ENCODE assay signal across 14 cellular contexts in the genomic region with DNA sequence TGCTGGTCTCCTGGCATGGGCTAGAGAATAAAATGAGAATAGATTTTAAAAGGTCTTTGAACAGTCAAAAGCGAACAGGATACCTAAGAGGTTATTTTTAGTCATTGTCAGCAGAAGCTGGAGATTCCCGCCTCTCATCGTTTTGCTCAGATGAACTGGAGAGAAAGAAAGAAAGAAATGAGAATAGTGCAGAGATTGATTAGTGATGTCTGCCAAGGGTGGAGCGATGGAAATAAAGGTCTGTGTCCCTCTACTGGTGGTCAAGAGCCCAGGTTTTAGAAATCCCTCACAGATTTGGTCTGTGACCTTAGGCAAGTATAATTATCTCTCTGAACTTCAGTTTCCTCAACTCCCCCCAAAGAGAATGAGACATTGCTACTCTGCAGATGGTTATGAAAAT. TPM values are rescaled to one million over a fixed set of nuclear protein-coding genes. Genes with fewer than 3 reads are reported as not detected.
A peak's percentile ranks its signal among the peaks of the same experiment; 100 is the strongest.
DNase-seq lines count a peak whose midpoint lies in the region; ATAC-seq and TF ChIP-seq lines count a peak whose summit lies in the region.
"Had no signal": no experiment of that assay in that cellular context is flagged by ENCODE, and none has a peak within 500 bp of the region (broad histone marks: within the 10 kb centered on the region; RNA-seq: fewer than 3 reads in every experiment).

No MANE protein-coding gene starts in this region.

- H3K9me1 ChIP-seq in IMR-90 (ENCODE audit: insufficient read depth, low read length), result 0 out of 2 replicates have a peak, but pooled peaks cover 2% of the 10 kb centered on the region

- H2BK20ac ChIP-seq in IMR-90 (ENCODE audit: low read depth, low read length), result no peak overlapping the region

- no peak for TF ChIP-seq POLR2A in IMR-90 (IDR thresholded peaks at IDR 0.05; ENCODE audit: low read depth, low read length)
- no peak for TF ChIP-seq POLR2A in vagina (IDR thresholded peaks at IDR 0.05)

- H2BK15ac ChIP-seq in IMR-90 (ENCODE audit: low read depth, low read length), result no peak overlapping the region

- H2BK5ac ChIP-seq in IMR-90 (ENCODE audit: low read depth, low read length, poor library complexity, severe bottlenecking), result no peak overlapping the region

- TF ChIP-seq CTCF in IMR-90 (conservative IDR thresholded peaks at IDR 0.05; ENCODE audit: low read depth, low read length) (no peak), fibroblast of villous mesenchyme (IDR thresholded peaks at IDR 0.05; ENCODE audit: insufficient read depth, low read depth, low read length) (no peak), vagina (IDR thresholded peaks at IDR 0.05) (no peak), RWPE1 (conservative IDR thresholded peaks at IDR 0.05; ENCODE audit: low read depth) (no peak)

- H3K4ac ChIP-seq in IMR-90 (ENCODE audit: low read depth, low read length), result no peak overlapping the region

- dilution Hi-C loops in IMR-90 (cut with HindIII; ENCODE audit: low sequenced_read_pairs, unreplicated experiment), result no loop called here

- intact Hi-C loops in IMR-90 (cut with micrococcal nuclease), result no loop called here
- intact Hi-C loops in vagina (cut with DNase I), result no loop called here
- intact Hi-C loops in aorta (cut with DNase I), result no loop called here

- H2AK9ac ChIP-seq in IMR-90 (replicated peaks; ENCODE audit: low read depth, low read length, poor library complexity), result no peak overlapping the region

- H3K23ac ChIP-seq in IMR-90 (ENCODE audit: low read depth, low read length), result no peak overlapping the region

- no peaks in the 10 kb centered on the region for H3K79me1 ChIP-seq in IMR-90 (ENCODE audit: low read depth in 1 of 2, low read length in 2 of 2)

- H3K27me3 ChIP-seq in IMR-90 (ENCODE audit: control insufficient read depth, insufficient read depth, low read length), result peaks cover 19% of the 10 kb centered on the region
- H3K27me3 ChIP-seq in vagina, result no peaks in the 10 kb centered on the region
- no peaks in the 10 kb centered on the region for H3K27me3 ChIP-seq in aorta (ENCODE audit: control insufficient read depth in 1 of 2, insufficient read depth in 2 of 2, low read length in 1 of 2)

- DNase-seq in Caki2 (ENCODE audit: low read depth) (peak; percentile 37), IMR-90 (peak; percentile 16), RPMI8226 (peak; percentile 80), fibroblast of villous mesenchyme (ENCODE audit: low read depth) (peak; percentile 8), vagina (ENCODE audit: extremely low spot score in 2 of 2) (no peak), RWPE1 (ENCODE audit: low spot score) (no peak), aorta (no peak)
- DNase-seq: heart left ventricle; stimulated activated CD4-positive, alpha-beta T cell treated with anti-CD3 and anti-CD28 coated beads, Interleukin-2, amount 100 ng/mL, for 24 hours had no signal

- POLR2A ChIA-PET in IMR-90 (lab: Charles Lee; ENCODE audit: unreplicated experiment) (no interaction called here), RWPE1 (lab: Yijun Ruan, JAX; ENCODE audit: low non-redundant PET) (no interaction called here)

- peaks cover 6% of the 10 kb centered on the region; the same call in 1 of the 2 replicates for H4K20me1 ChIP-seq in IMR-90 (ENCODE audit: insufficient read depth, low read length)

- H3K4me3 ChIP-seq in IMR-90 (ENCODE audit: insufficient read depth, low read depth, low read length) (no peak overlapping the region), fibroblast of villous mesenchyme (ENCODE audit: low read depth, low read length) (no peak overlapping the region), vagina (no peak overlapping the region), aorta (ENCODE audit: low read length in 2 of 2) (no peak overlapping the region)
- H3K4me3 ChIP-seq: cardiac muscle cell, heart left ventricle, SJSA1, thoracic aorta had no signal

- ATAC-seq in IMR-90 (ENCODE audit: low read depth) (no peak), aorta (ENCODE audit: low FRiP score) (no peak), GM21423 (IDR thresholded peaks at IDR 0.05; ENCODE audit: unreplicated experiment) (no peak)
- ATAC-seq: heart left ventricle had no signal

- WGBS in IMR-90 (ENCODE audit: extremely low coverage in 2 of 2, insufficient read length in 1 of 2), 2 experiments, result 67% methylated on average over 1 of the region's 4 CpGs; no CpG with 5 or more reads in 1 of the 2 experiments
- 66 to 67% methylated on average over 4 of the region's 4 CpGs for WGBS in aorta, 2 donors

- H3K27ac ChIP-seq in IMR-90 (ENCODE audit: insufficient read depth, low read length) (no peak overlapping the region), vagina (no peak overlapping the region), RWPE1 (no peak overlapping the region), aorta (ENCODE audit: low read depth in 1 of 2, low read length in 2 of 2) (no peak overlapping the region)
- H3K27ac ChIP-seq: cardiac muscle cell, heart left ventricle, SJSA1, thoracic aorta had no signal

- in situ Hi-C loops in Caki2 (cut with HindIII; ENCODE audit: low pct_unique_long_range_greater_than_20kb, low sequenced_read_pairs) (no loop called here), IMR-90 (cut with MboI; ENCODE audit: low sequenced_read_pairs) (no loop called here)

- BruUV-seq in IMR-90 (replicated peaks; lab: Mats Ljungman, UMichigan), result no TSS peak

- H3K4me1 ChIP-seq in IMR-90 (ENCODE audit: control insufficient read depth, insufficient read depth, low read length), result no peaks in the 10 kb centered on the region
- no peaks in the 10 kb centered on the region for H3K4me1 ChIP-seq in vagina
- H3K4me1 ChIP-seq in aorta (ENCODE audit: control insufficient read depth in 1 of 2, insufficient read depth in 2 of 2, low read length in 2 of 2), result no peaks in the 10 kb centered on the region
- H3K4me1 ChIP-seq: heart left ventricle, SJSA1 had no signal

- no peak overlapping the region for H2AK5ac ChIP-seq in IMR-90 (ENCODE audit: low read depth, low read length)

- no peak overlapping the region for H2AFZ ChIP-seq in IMR-90 (replicated peaks; ENCODE audit: low read length, poor library complexity)

- no peak overlapping the region for H2BK120ac ChIP-seq in IMR-90 (ENCODE audit: low read depth, low read length)

- TF ChIP-seq RAD21 in IMR-90 (IDR thresholded peaks at IDR 0.05; ENCODE audit: low read length), result no peak

- H3K18ac ChIP-seq in IMR-90 (ENCODE audit: low read depth, low read length), result no peak overlapping the region

- H4K91ac ChIP-seq in IMR-90 (ENCODE audit: insufficient read depth, low read depth, low read length), result no peak overlapping the region

- no peak overlapping the region for H3K14ac ChIP-seq in IMR-90 (replicated peaks; ENCODE audit: low read depth, low read length)

- H3K9me3 ChIP-seq in IMR-90 (ENCODE audit: control insufficient read depth, insufficient read depth, low read length), result no peaks in the 10 kb centered on the region
- no peaks in the 10 kb centered on the region for H3K9me3 ChIP-seq in vagina
- no peaks in the 10 kb centered on the region for H3K9me3 ChIP-seq in aorta (ENCODE audit: control insufficient read depth, low read length)
- H3K9me3 ChIP-seq: heart left ventricle, thoracic aorta had no signal

- H3K9ac ChIP-seq in IMR-90 (ENCODE audit: low read depth, low read length), result no peak overlapping the region

- H3K4me2 ChIP-seq in IMR-90 (ENCODE audit: low read depth, low read length), result no peak overlapping the region

- H4K5ac ChIP-seq in IMR-90 (ENCODE audit: low read depth, low read length), result no peak overlapping the region

- H3K36me3 ChIP-seq in IMR-90 (ENCODE audit: control insufficient read depth, insufficient read depth, low read length) (no peaks in the 10 kb centered on the region), vagina (no peaks in the 10 kb centered on the region), aorta (ENCODE audit: control insufficient read depth in 1 of 2, insufficient read depth in 2 of 2, low read length in 1 of 2) (no peaks in the 10 kb centered on the region)
- H3K36me3 ChIP-seq: cardiac muscle cell, heart left ventricle, SJSA1, thoracic aorta had no signal

- H4K8ac ChIP-seq in IMR-90 (ENCODE audit: low read depth in 2 of 2, low read length in 2 of 2), result no peak overlapping the region

- H3K56ac ChIP-seq in IMR-90 (ENCODE audit: extremely low read depth, insufficient read depth, low read length), result no peak overlapping the region

- CTCF ChIA-PET in IMR-90 (lab: Yijun Ruan, JAX) (no interaction called here), RWPE1 (lab: Yijun Ruan, JAX) (no interaction called here)

RNA-seq across cellular contexts. Expression of gene NCAN, which starts 5.4 kb away (rescaled TPM):
- total RNA-seq in Caki2 (2014; rRNA removed; shearing (Covaris generic); ENCODE audit: low replicate concordance), result not detected in 2 replicates
- total RNA-seq in IMR-90 (2012; rRNA removed), result not detected in 2 replicates
- polyA plus RNA-seq in IMR-90 (2012; rRNA removed), result not detected in 2 replicates
- polyA plus RNA-seq in IMR-90 (2012; cell fraction: cytosol; rRNA removed), result 0.01 TPM in 1 of 2 replicates, not detected in the other
- polyA plus RNA-seq in IMR-90 (2012; cell fraction: nucleus; rRNA removed; ENCODE audit: low replicate concordance), result 0.03 and 0.14 TPM in 2 replicates
- under 0.01 TPM in 1 of 2 replicates, not detected in the other for total RNA-seq in fibroblast of villous mesenchyme
- not detected for total RNA-seq in vagina
- total RNA-seq in aorta, result not detected
- not detected for polyA plus RNA-seq in aorta
- total RNA-seq: heart left ventricle, SJSA1, thoracic aorta had no signal
- polyA plus RNA-seq: cardiac muscle cell, heart left ventricle, IgD-negative memory B cell had no signal

RNA-seq across cellular contexts. Expression of gene NR2C2AP, which starts 13.9 kb away (rescaled TPM):
- total RNA-seq in Caki2 (2014; rRNA removed; shearing (Covaris generic); ENCODE audit: low replicate concordance), result 59.3 and 78.3 TPM in 2 replicates
- total RNA-seq in IMR-90 (2012; rRNA removed), result 5.4 and 6.9 TPM in 2 replicates
- 9.0 and 9.6 TPM in 2 replicates for polyA plus RNA-seq in IMR-90 (2012; rRNA removed)
- polyA plus RNA-seq in IMR-90 (2012; cell fraction: cytosol; rRNA removed), result 7.5 and 7.9 TPM in 2 replicates
- polyA plus RNA-seq in IMR-90 (2012; cell fraction: nucleus; rRNA removed; ENCODE audit: low replicate concordance), result 8.5 and 9.0 TPM in 2 replicates
- 7.1 and 7.8 TPM in 2 replicates for total RNA-seq in fibroblast of villous mesenchyme
- total RNA-seq in vagina, result 12.5 TPM
- 10 to 100 TPM in 1 of 2 donors, 1 to 10 TPM in 1; 9.8 to 11.9 TPM for total RNA-seq in aorta
- polyA plus RNA-seq in aorta, result 10 to 100 TPM; 12.8 to 21.8 TPM

RNA-seq across cellular contexts. Expression of gene RFXANK, which starts 25.1 kb away (rescaled TPM):
- 81.8 and 96.2 TPM in 2 replicates for total RNA-seq in Caki2 (2014; rRNA removed; shearing (Covaris generic); ENCODE audit: low replicate concordance)
- total RNA-seq in IMR-90 (2012; rRNA removed) (61.4 and 68.3 TPM in 2 replicates), fibroblast of villous mesenchyme (57.9 and 83.4 TPM in 2 replicates), vagina (61.6 TPM), aorta (10 to 100 TPM; 33.1 to 44.0 TPM)
- polyA plus RNA-seq in IMR-90 (2012; rRNA removed) (97.8 and 109 TPM in 2 replicates), aorta (100 to 1,000 TPM in 1 of 2 donors, 10 to 100 TPM in 1; 42.3 to 199 TPM)
- polyA plus RNA-seq in IMR-90 (2012; cell fraction: cytosol; rRNA removed), result 97.2 and 177 TPM in 2 replicates
- 235 and 419 TPM in 2 replicates for polyA plus RNA-seq in IMR-90 (2012; cell fraction: nucleus; rRNA removed; ENCODE audit: low replicate concordance)

RNA-seq across cellular contexts. Expression of gene BORCS8, which starts 25.2 kb away (rescaled TPM):
- total RNA-seq in Caki2 (2014; rRNA removed; shearing (Covaris generic); ENCODE audit: low replicate concordance), result 32.9 and 47.2 TPM in 2 replicates
- total RNA-seq in IMR-90 (2012; rRNA removed), result 14.7 and 16.7 TPM in 2 replicates
- 33.9 and 40.3 TPM in 2 replicates for polyA plus RNA-seq in IMR-90 (2012; rRNA removed)
- 20.3 and 38.1 TPM in 2 replicates for polyA plus RNA-seq in IMR-90 (2012; cell fraction: cytosol; rRNA removed)
- polyA plus RNA-seq in IMR-90 (2012; cell fraction: nucleus; rRNA removed; ENCODE audit: low replicate concordance), result 29.8 and 42.9 TPM in 2 replicates
- 13.4 and 19.0 TPM in 2 replicates for total RNA-seq in fibroblast of villous mesenchyme
- total RNA-seq in vagina, result 18.9 TPM
- 10 to 100 TPM; 27.1 to 28.2 TPM for total RNA-seq in aorta
- 10 to 100 TPM; 14.4 to 47.9 TPM for polyA plus RNA-seq in aorta

RNA-seq across cellular contexts. Expression of gene MEF2B, which starts 47.0 kb away (rescaled TPM):
- 2.6 TPM in 1 of 2 replicates, not detected in the other for total RNA-seq in Caki2 (2014; rRNA removed; shearing (Covaris generic); ENCODE audit: low replicate concordance)
- under 0.01 and 0.18 TPM in 2 replicates for total RNA-seq in IMR-90 (2012; rRNA removed)
- polyA plus RNA-seq in IMR-90 (2012; rRNA removed), result 0.80 and 0.94 TPM in 2 replicates
- polyA plus RNA-seq in IMR-90 (2012; cell fraction: cytosol; rRNA removed), result 0.35 and 0.53 TPM in 2 replicates
- polyA plus RNA-seq in IMR-90 (2012; cell fraction: nucleus; rRNA removed; ENCODE audit: low replicate concordance), result 4.8 and 7.4 TPM in 2 replicates
- total RNA-seq in fibroblast of villous mesenchyme, result 0.32 TPM in 1 of 2 replicates, not detected in the other
- not detected for total RNA-seq in vagina
- total RNA-seq in aorta, result 1 to 10 TPM; 1.6 to 2.4 TPM
- polyA plus RNA-seq in aorta, result 1 to 10 TPM in 1 of 2 donors, not detected in 1; 1.8 TPM
- total RNA-seq: cardiac muscle cell had no signal

Comparison
In these comparisons a context has a peak if more than half of its experiments do, and no peak if none do; other contexts are left out.
1. DNase-seq: peak in Caki2 (single experiment), IMR-90 (single experiment), RPMI8226 (single experiment) and fibroblast of villous mesenchyme (single experiment); none in vagina (0 of 2), RWPE1 (single experiment) and aorta (0 of 2).